ENCODE assay signal across 21 cellular contexts in the genomic region with DNA sequence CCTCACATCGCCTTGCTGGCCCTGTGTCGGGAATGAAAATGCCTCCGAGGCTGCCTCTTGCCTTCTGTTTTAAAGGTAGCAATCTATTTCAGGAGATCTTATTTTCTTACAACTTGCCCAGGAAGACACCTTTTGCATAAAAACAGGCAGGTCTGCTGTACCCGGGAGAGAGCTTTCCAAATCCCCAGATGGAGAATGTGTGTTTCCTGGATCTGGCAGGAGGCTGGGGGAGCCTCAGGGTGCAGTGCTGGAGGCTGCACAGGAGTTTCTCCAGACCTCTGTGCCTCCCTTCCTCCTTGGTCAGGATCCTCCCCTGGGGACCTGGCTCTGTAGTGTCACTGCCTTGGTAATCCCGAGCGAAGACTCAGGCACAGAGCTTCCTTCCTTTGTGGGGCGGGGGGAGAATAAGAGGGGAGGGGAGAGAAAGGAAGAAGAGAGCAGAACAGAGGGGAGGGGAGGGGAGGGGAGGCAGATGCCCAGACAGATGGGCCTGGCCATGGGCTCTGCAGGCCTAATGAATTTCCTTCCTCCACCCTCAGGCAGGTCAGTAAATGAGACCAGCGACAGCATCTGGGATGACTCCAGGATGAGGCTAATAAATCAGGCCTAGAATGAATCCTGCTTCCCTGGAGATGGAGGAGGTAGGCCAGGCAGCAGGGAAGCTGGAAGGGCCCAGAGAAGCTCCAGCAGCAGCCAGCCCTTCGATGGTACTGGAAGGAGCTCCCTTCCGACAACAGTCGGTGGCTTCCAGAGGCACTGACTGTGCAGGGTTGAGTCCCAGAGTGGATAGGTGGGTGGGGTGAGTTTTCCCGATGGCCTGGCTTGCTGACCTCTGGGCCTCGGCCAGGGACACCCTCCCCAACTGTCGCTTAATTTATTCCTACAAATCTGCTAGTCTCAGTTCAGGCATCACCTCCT.
A peak's percentile ranks its signal among the peaks of the same experiment; 100 is the strongest.
DNase-seq lines count a peak whose midpoint lies in the region; ATAC-seq and TF ChIP-seq lines count a peak whose summit lies in the region.
"Had no signal": no experiment of that assay in that cellular context is flagged by ENCODE, and none has a peak within 500 bp of the region (broad histone marks: within the 10 kb centered on the region; RNA-seq: fewer than 3 reads in every experiment).

No MANE protein-coding gene starts in this region.

- no peak overlapping the region for H2AFZ ChIP-seq in OCI-LY1 (ENCODE audit: low read length)

- H3K27ac ChIP-seq in OCI-LY1 (ENCODE audit: low read depth, low read length, poor library complexity, severe bottlenecking) (peak overlapping the region; percentile 97), iPS-20b (ENCODE audit: low read length) (no peak overlapping the region)
- H3K27ac ChIP-seq: heart right ventricle, thoracic aorta had no signal

- H3K36me3 Mint-ChIP-seq in natural killer cell treated with Interleukin-12 subunit alpha and Interleukin-12 subunit beta and Interleukin-15 and Interleukin-18, amount 100 ng/mL, for 72 hours: no peaks in the 10 kb centered on the region
- H3K36me3 Mint-ChIP-seq: naive thymus-derived CD4-positive, alpha-beta T cell had no signal

- no peak overlapping the region for H3K27ac Mint-ChIP-seq in natural killer cell treated with Interleukin-12 subunit alpha and Interleukin-12 subunit beta and Interleukin-15 and Interleukin-18, amount 100 ng/mL, for 72 hours
- H3K27ac Mint-ChIP-seq: activated CD4-positive, alpha-beta T cell treated with anti-CD3 and anti-CD28 coated beads for 36 hours had no signal

- H3K27me3 Mint-ChIP-seq in natural killer cell treated with Interleukin-12 subunit alpha and Interleukin-12 subunit beta and Interleukin-15 and Interleukin-18, amount 100 ng/mL, for 72 hours: peaks cover 7 to 15% of the 10 kb centered on the region in 2 donors

- H3K79me2 ChIP-seq in OCI-LY1 (ENCODE audit: insufficient read depth, low read length): no peaks in the 10 kb centered on the region

- H3K9me3 ChIP-seq in OCI-LY1 (ENCODE audit: low read length) (no peaks in the 10 kb centered on the region; the same call in 1 of the 2 replicates), iPS-20b (ENCODE audit: insufficient read depth, low read depth, low read length) (no peaks in the 10 kb centered on the region)
- H3K9me3 ChIP-seq: thoracic aorta had no signal

- H3K4me3 ChIP-seq in OCI-LY1 (ENCODE audit: low read depth, low read length, poor library complexity, severe bottlenecking) (peak overlapping the region; percentile 52), iPS-20b (ENCODE audit: low read length) (no peak overlapping the region)
- H3K4me3 ChIP-seq: heart right ventricle, lung, thoracic aorta had no signal

- no peaks in the 10 kb centered on the region for H3K4me1 Mint-ChIP-seq in natural killer cell treated with Interleukin-12 subunit alpha and Interleukin-12 subunit beta and Interleukin-15 and Interleukin-18, amount 100 ng/mL, for 72 hours (ENCODE audit: low read depth in 2 of 2)
- H3K4me1 Mint-ChIP-seq: activated CD4-positive, alpha-beta T cell treated with anti-CD3 and anti-CD28 coated beads for 36 hours had no signal

- H3K27me3 ChIP-seq in OCI-LY1 (ENCODE audit: insufficient read depth, low read length) (no peaks in the 10 kb centered on the region), iPS-20b (ENCODE audit: insufficient read depth, low read length) (no peaks in the 10 kb centered on the region)
- H3K27me3 ChIP-seq: heart right ventricle had no signal

- peak; percentile 31 for ATAC-seq in sciatic nerve
- ATAC-seq in natural killer cell treated with Interleukin-12 subunit alpha and Interleukin-12 subunit beta and Interleukin-15 and Interleukin-18, amount 100 ng/mL, for 72 hours: no peak
- ATAC-seq: activated CD4-positive, alpha-beta T cell treated with anti-CD3 and anti-CD28 coated beads for 36 hours; naive thymus-derived CD4-positive, alpha-beta T cell; PC-3 had no signal

- intact Hi-C loops in sciatic nerve (cut with DNase I): no loop called here

- DNase-seq in NCI-H2171 treated with DMSO at 0.1 percent for 48 hours (lab: John Stamatoyannopoulos, UW): peak; percentile 8
- DNase-seq in NCI-H2171 (lab: John Stamatoyannopoulos, UW): no peak
- DNase-seq in sciatic nerve (ENCODE audit: low spot score): no peak
- no peak for DNase-seq in natural killer cell treated with Interleukin-12 subunit alpha and Interleukin-12 subunit beta and Interleukin-15 and Interleukin-18, amount 100 ng/mL, for 72 hours (ENCODE audit: low spot score)
- no peak for DNase-seq in NCI-H1436 (lab: John Stamatoyannopoulos, UW)
- DNase-seq in COLO829 (ENCODE audit: low spot score): no peak
- DNase-seq: 8988T; activated CD4-positive, alpha-beta T cell treated with anti-CD3 and anti-CD28 coated beads for 36 hours; activated gamma-delta T cell; amniotic stem cell; central memory CD4-positive, alpha-beta T cell; DMS153; heart right ventricle; naive thymus-derived CD4-positive, alpha-beta T cell; NCI-H187; NCI-H446 treated with DMSO at 0.1 percent for 48 hours had no signal

- H3K9ac ChIP-seq in OCI-LY1 (ENCODE audit: low read length) (peak overlapping the region; percentile 59), iPS-20b (ENCODE audit: low read depth, low read length) (peak overlapping the region; percentile 14; the same call in 1 of the 2 replicates)

- no peaks in the 10 kb centered on the region for H3F3A ChIP-seq in OCI-LY1 (ENCODE audit: insufficient read depth, low read length)

- H3K4me1 ChIP-seq in OCI-LY1 (ENCODE audit: insufficient read depth, low read length, severe bottlenecking) (peaks cover 75% of the 10 kb centered on the region), iPS-20b (ENCODE audit: insufficient read depth, low read length) (peaks cover 9% of the 10 kb centered on the region; the same call in 1 of the 2 replicates)

- H3K9me3 Mint-ChIP-seq in natural killer cell treated with Interleukin-12 subunit alpha and Interleukin-12 subunit beta and Interleukin-15 and Interleukin-18, amount 100 ng/mL, for 72 hours: no peaks in the 10 kb centered on the region

- no peaks in the 10 kb centered on the region for H4K20me1 ChIP-seq in OCI-LY1 (ENCODE audit: insufficient read depth, low read length)

- H3K4me2 ChIP-seq in OCI-LY1 (ENCODE audit: low read length): peak overlapping the region; percentile 48

- no peak for TF ChIP-seq CTCF in OCI-LY1 (IDR thresholded peaks at IDR 0.05; ENCODE audit: low read length)

- no peaks in the 10 kb centered on the region for H3K9me2 ChIP-seq in OCI-LY1 (ENCODE audit: low read depth, low read length)

- peaks cover 22% of the 10 kb centered on the region for H3K36me3 ChIP-seq in OCI-LY1 (ENCODE audit: insufficient read depth, low read length)
- H3K36me3 ChIP-seq in iPS-20b (ENCODE audit: insufficient read depth, low read depth, low read length): no peaks in the 10 kb centered on the region
- H3K36me3 ChIP-seq: heart right ventricle, thoracic aorta had no signal

- no peak overlapping the region for H3K4me3 Mint-ChIP-seq in natural killer cell treated with Interleukin-12 subunit alpha and Interleukin-12 subunit beta and Interleukin-15 and Interleukin-18, amount 100 ng/mL, for 72 hours
- H3K4me3 Mint-ChIP-seq: activated CD4-positive, alpha-beta T cell treated with anti-CD3 and anti-CD28 coated beads for 36 hours; naive thymus-derived CD4-positive, alpha-beta T cell had no signal
